17 cellular contexts compared by ENCODE assay signal in the genomic region with DNA sequence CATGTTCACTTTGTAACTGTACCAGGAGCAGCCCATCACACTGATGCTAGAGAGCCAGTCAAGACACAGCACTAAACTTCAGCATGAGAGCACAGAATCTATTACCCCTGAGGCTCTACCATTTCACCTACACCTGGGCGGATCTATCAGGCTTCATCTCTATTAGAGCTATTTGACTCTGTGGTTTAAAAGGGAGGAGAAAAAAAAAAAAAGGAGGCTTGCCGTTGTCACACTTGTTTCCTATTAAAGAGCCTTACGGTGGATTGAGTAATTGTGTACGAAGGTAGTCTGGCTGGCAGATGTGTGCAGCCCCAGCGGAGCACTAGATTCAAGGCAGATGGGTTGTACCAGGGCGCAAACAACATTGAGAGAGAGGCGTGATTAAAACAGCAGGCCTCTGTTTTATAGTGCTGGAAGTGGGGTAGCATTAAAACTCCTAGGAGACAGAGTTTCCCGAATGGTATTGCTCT.
DNase-seq lines count a peak whose midpoint lies in the region; ATAC-seq and TF ChIP-seq lines count a peak whose summit lies in the region.
"Had no signal": no experiment of that assay in that cellular context is flagged by ENCODE, and none has a peak within 500 bp of the region (broad histone marks: within the 10 kb centered on the region; RNA-seq: fewer than 3 reads in every experiment).

No MANE protein-coding gene starts in this region.

- peak; percentile 58 for DNase-seq in GM03348 (ENCODE audit: low spot score)
- DNase-seq in NCI-H2171 treated with DMSO at 0.1 percent for 48 hours (lab: John Stamatoyannopoulos, UW), result peak; percentile 99
- peak; percentile 38 for DNase-seq in epidermal melanocyte (ENCODE audit: insufficient read length, low spot score)
- no peak for DNase-seq in sciatic nerve (ENCODE audit: low spot score)
- no peak for DNase-seq in NOMO-1 (lab: John Stamatoyannopoulos, UW; ENCODE audit: unreplicated experiment in 2 of 2)
- no peak for DNase-seq in stimulated activated CD4-positive, alpha-beta T cell treated with anti-CD3 and anti-CD28 coated beads, Interleukin-2, amount 100 ng/mL, for 48 hours
- DNase-seq in dorsolateral prefrontal cortex, result no peak
- DNase-seq: activated CD4-positive, CD25-positive, alpha-beta regulatory T cell; activated CD8-positive, alpha-beta memory T cell treated with anti-CD3 and anti-CD28 coated beads, Interleukin-2, amount 10 ng/mL, durations not matched to agents 7 days and 5 days; activated naive CD4-positive, alpha-beta T cell treated with anti-CD3 and anti-CD28 coated beads for 36 hours; CD8-positive, alpha-beta memory T cell; left lung; natural killer cell; stomach; SW 1271 had no signal

- H3K27ac ChIP-seq in dorsolateral prefrontal cortex, result no peak overlapping the region
- H3K27ac ChIP-seq: breast epithelium, left lung, stomach had no signal

- intact Hi-C loops in sciatic nerve (cut with DNase I), result no loop called here
- intact Hi-C loops in dorsolateral prefrontal cortex (cut with DNase I), result no loop called here

- no peak for TF ChIP-seq CTCF in dorsolateral prefrontal cortex (IDR thresholded peaks at IDR 0.05 in 54 of 56, conservative IDR thresholded peaks at IDR 0.05 in 2 of 56; ENCODE audit: low read depth in 1 of 56, partially characterized antibody in 56 of 56)

- H3K27me3 ChIP-seq in dorsolateral prefrontal cortex, result no peaks in the 10 kb centered on the region
- H3K27me3 ChIP-seq: breast epithelium, left lung, stomach had no signal

- peak; percentile 89 for ATAC-seq in sciatic nerve
- ATAC-seq: activated CD8-positive, alpha-beta memory T cell treated with anti-CD3 and anti-CD28 coated beads, Interleukin-2, amount 10 ng/mL, durations not matched to agents 7 days and 5 days; HCT116; left lung; natural killer cell had no signal

- no peak overlapping the region for H3K4me3 ChIP-seq in dorsolateral prefrontal cortex
- H3K4me3 ChIP-seq: left lung, stomach had no signal

Comparison
In these comparisons a context has a peak if more than half of its experiments do, and no peak if none do; other contexts are left out.
1. DNase-seq: peak in GM03348 (single experiment), NCI-H2171 treated with DMSO at 0.1 percent for 48 hours (single experiment) and epidermal melanocyte (single experiment); none in sciatic nerve (single experiment), NOMO-1 (0 of 2), stimulated activated CD4-positive, alpha-beta T cell treated with anti-CD3 and anti-CD28 coated beads, Interleukin-2, amount 100 ng/mL, for 48 hours (0 of 2) and dorsolateral prefrontal cortex (0 of 10).